8 cellular contexts compared by ENCODE assay signal in the genomic region with DNA sequence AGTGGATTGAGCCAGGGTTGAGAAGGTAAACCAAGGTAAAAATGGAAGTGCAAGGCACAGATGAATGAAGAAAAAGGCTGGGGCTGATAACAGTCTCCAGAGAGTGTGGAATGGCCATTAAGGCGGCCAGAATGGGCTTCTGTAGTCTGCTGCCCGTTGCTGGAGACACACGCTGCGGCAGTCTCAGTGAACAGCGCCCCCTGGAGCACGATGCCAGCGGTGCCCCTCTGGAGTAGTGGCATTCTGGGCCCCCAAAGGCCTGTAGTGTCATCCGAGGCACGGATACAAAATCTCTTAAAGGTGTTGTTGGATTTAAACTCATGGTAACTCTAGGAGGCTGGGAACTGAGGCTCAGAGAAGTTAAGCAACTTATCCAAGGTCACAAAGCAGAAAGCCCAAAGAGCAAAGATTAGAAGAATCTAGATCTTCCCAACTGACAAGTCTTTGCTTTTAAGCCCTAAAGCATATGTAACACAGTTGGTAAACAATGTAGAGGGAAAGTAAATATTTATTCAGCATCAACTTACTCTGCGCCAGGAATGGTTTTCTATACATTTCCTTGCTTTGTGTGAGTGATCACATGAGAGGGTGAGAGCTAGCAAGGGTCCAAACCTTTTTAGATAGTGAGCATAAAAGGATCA. TPM values are rescaled to one million over a fixed set of nuclear protein-coding genes. Genes with fewer than 3 reads are reported as not detected.
DNase-seq lines count a peak whose midpoint lies in the region; ATAC-seq and TF ChIP-seq lines count a peak whose summit lies in the region.

No MANE protein-coding gene starts in this region.

- no peak overlapping the region for H3K9ac ChIP-seq in NT2/D1 (ENCODE audit: insufficient read length, low read depth)

- DNase-seq in NT2/D1 (ENCODE audit: low read depth, low spot score) (peak; percentile 56), activated T-cell treated with anti-CD3 and anti-CD28 coated beads for 48 hours (ENCODE audit: low read depth) (peak; percentile 63), foreskin keratinocyte (no peak), spleen (peak; percentile 93), NCI-H1694 treated with DMSO at 0.1 percent for 48 hours (lab: John Stamatoyannopoulos, UW) (no peak)

- 29 to 46% (median 35%) methylated on average over 10 of the region's 10 CpGs for WGBS in spleen, 5 donors

- intact Hi-C loops in spleen (cut with DNase I; ENCODE audit: low total_unique reads): no loop called here

- ATAC-seq in GM18505 (IDR thresholded peaks at IDR 0.05; ENCODE audit: unreplicated experiment) (peak; percentile 81), HG02943 (IDR thresholded peaks at IDR 0.05; ENCODE audit: low read depth, unreplicated experiment) (peak; percentile 66), foreskin keratinocyte (peak; percentile 84)

- TF ChIP-seq POLR2A in GM18505 (IDR thresholded peaks at IDR 0.05; ENCODE audit: borderline replicate concordance, extremely low read depth, insufficient read depth, insufficient read length) (no peak), spleen (IDR thresholded peaks at IDR 0.05) (no peak)

- H3K27ac ChIP-seq in 22Rv1 (no peak overlapping the region), foreskin keratinocyte (no peak overlapping the region), spleen (peak overlapping the region in 1 of 8 donors; percentile 36)

- no peaks in the 10 kb centered on the region for H3K27me3 ChIP-seq in NT2/D1 (ENCODE audit: insufficient read depth, insufficient read length)
- peaks cover 14% of the 10 kb centered on the region for H3K27me3 ChIP-seq in foreskin keratinocyte
- H3K27me3 ChIP-seq in spleen (replicated peaks in 1 of 7): no peaks in the 10 kb centered on the region

- no peaks in the 10 kb centered on the region for H3K9me3 ChIP-seq in NT2/D1 (ENCODE audit: insufficient read depth, low read length)
- no peaks in the 10 kb centered on the region for H3K9me3 ChIP-seq in spleen

- peak; percentile 68 for TF ChIP-seq CTCF in 22Rv1 (IDR thresholded peaks at IDR 0.05)
- TF ChIP-seq CTCF in foreskin keratinocyte (conservative IDR thresholded peaks at IDR 0.05): peak; percentile 66
- TF ChIP-seq CTCF in spleen (IDR thresholded peaks at IDR 0.05 in 8 of 11, conservative IDR thresholded peaks at IDR 0.05 in 3 of 11): peak; percentile 36 to 88 (median 80)

- H3K36me3 ChIP-seq in NT2/D1 (ENCODE audit: insufficient read depth, insufficient read length, low read length) (no peaks in the 10 kb centered on the region), spleen (no peaks in the 10 kb centered on the region)

- no peak overlapping the region for H3K4me3 ChIP-seq in NT2/D1 (ENCODE audit: insufficient read length, low read depth)
- H3K4me3 ChIP-seq in spleen: no peak overlapping the region

- H3K4me1 ChIP-seq in NT2/D1 (ENCODE audit: insufficient read depth, insufficient read length) (no peaks in the 10 kb centered on the region), foreskin keratinocyte (no peaks in the 10 kb centered on the region), spleen (peaks cover 5 to 50% (median 27%) of the 10 kb centered on the region in 6 donors)

RNA-seq across cellular contexts. Expression of a gene that starts 18.2 kb away (rescaled TPM):
- total RNA-seq in foreskin keratinocyte: 0.03 TPM in 1 of 2 replicates, not detected in the other
- polyA plus RNA-seq in foreskin keratinocyte: not detected in 2 replicates
- total RNA-seq in spleen: not detected
- polyA plus RNA-seq in spleen: under 1 TPM; 0.02 to 0.09 (median 0.03) TPM

RNA-seq across cellular contexts. Expression of a gene that starts 42.2 kb away (rescaled TPM):
- 0.95 and 3.8 TPM in 2 replicates for total RNA-seq in foreskin keratinocyte
- 0.65 and 2.5 TPM in 2 replicates for polyA plus RNA-seq in foreskin keratinocyte
- 10 to 100 TPM in 6 of 7 donors, 1 to 10 TPM in 1; 4.8 to 45.4 (median 17.4) TPM for total RNA-seq in spleen
- 1 to 10 TPM in 1 of 3 donors, under 1 TPM in 2; 0.42 to 4.5 (median 0.74) TPM for polyA plus RNA-seq in spleen

Comparison
In these comparisons a context has a peak if more than half of its experiments do, and no peak if none do; other contexts are left out.
1. DNase-seq: peak in NT2/D1 (single experiment), activated T-cell treated with anti-CD3 and anti-CD28 coated beads for 48 hours (single experiment) and spleen (single experiment); none in foreskin keratinocyte (0 of 2) and NCI-H1694 treated with DMSO at 0.1 percent for 48 hours (single experiment).
2. Peak in every context shown above with its lines, with median percentiles within 50 percentile points of each other: CTCF ChIP-seq and ATAC-seq.